ENCODE assay signal across 31 cellular contexts in the genomic region with DNA sequence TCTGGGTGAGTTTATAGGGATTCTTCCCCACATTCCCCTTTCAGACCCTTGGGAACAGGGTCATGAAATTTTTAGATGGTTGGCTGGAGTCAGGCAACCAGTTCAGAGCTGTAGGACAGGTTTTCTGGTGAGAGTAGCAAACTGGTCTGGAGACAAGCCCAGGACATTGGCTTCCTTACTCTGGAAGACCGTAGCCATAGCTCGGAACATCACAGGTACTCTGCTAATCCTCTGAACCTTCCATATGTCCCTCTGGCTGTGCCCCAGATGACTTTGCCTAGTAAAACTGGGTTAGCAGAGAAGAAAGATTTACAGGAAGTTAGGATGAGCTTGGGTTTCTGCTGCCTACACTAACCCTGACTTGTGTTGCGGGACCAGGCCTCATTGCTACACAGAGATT.
"Had no signal": no experiment of that assay in that cellular context is flagged by ENCODE, and none has a peak within 500 bp of the region (broad histone marks: within the 10 kb centered on the region; RNA-seq: fewer than 3 reads in every experiment).

No MANE protein-coding gene starts in this region.

- FAIRE-seq: bronchial epithelial cell, colon had no signal

- H3K36me3 ChIP-seq: ascending aorta, SJCRH30 had no signal

- H3K36me3 Mint-ChIP-seq: activated naive CD4-positive, alpha-beta T cell treated with anti-CD3 and anti-CD28 coated beads, Interleukin-2, amount 50 U/mL, for 24 hours had no signal

- H3K9me3 Mint-ChIP-seq: activated T-cell treated with anti-CD3 and anti-CD28 coated beads, Interleukin-2, amount 50 U/mL, for 24 hours had no signal

- H3K27ac Mint-ChIP-seq: activated CD4-positive, alpha-beta memory T cell treated with anti-CD3 and anti-CD28 coated beads, Interleukin-2, amount 10 ng/mL, durations not matched to agents 7 days and 5 days; activated naive CD4-positive, alpha-beta T cell treated with anti-CD3 and anti-CD28 coated beads, Interleukin-2, amount 50 U/mL, for 24 hours; activated T-cell treated with anti-CD3 and anti-CD28 coated beads, Interleukin-2, amount 50 U/mL, for 24 hours; activated T-helper 1 cell treated with anti-CD3 and anti-CD28 coated beads, Interleukin-12 subunit alpha, Interleukin-12 subunit beta, Interleukin-2, Interleukin-4 antibody, amounts not matched to agents 30 ng/mL and 10 ng/mL and 1 ng/mL, durations not matched to agents 14 hours and 24 hours and 36 hours had no signal

- H3K4me2 ChIP-seq: SK-N-SH had no signal

- H3K9me2 ChIP-seq: SK-N-SH had no signal

- DNase-seq: activated CD4-positive, alpha-beta memory T cell treated with anti-CD3 and anti-CD28 coated beads, Interleukin-2, amount 10 ng/mL, durations not matched to agents 7 days and 5 days; activated CD4-positive, alpha-beta T cell treated with anti-CD3 and anti-CD28 coated beads, Interleukin-2, amount 50 U/mL, for 1 hour; activated CD4-positive, CD25-positive, alpha-beta regulatory T cell; activated CD8-positive, alpha-beta memory T cell treated with anti-CD3 and anti-CD28 coated beads, Interleukin-2, amount 50 U/mL, for 4 hours; activated effector memory CD4-positive, alpha-beta T cell treated with Interleukin-2 at 50 U/mL for 16 hours; activated naive CD4-positive, alpha-beta T cell; activated T-cell treated with anti-CD3 and anti-CD28 coated beads, Interleukin-2, amount 50 U/mL, for 24 hours; body of pancreas; central memory CD4-positive, alpha-beta T cell; Karpas-422; NCI-H1092; NCI-H1417; NCI-H1930; NCI-H2171; NCI-H2227 treated with DMSO at 0.1 percent for 48 hours; NCI-H526; NCI-H774; NK-92 treated with Interleukin-12 subunit alpha and Interleukin-12 subunit beta, amount 100 ng/mL, for 24 hours; OCI-M1; RPMI8226; SJCRH30; SK-N-SH; T-helper 1 cell had no signal

- H3K27me3 ChIP-seq: ascending aorta, body of pancreas, SJCRH30 had no signal

- H3K27me3 Mint-ChIP-seq: activated CD4-positive, alpha-beta memory T cell treated with anti-CD3 and anti-CD28 coated beads, Interleukin-2, amount 10 ng/mL, durations not matched to agents 7 days and 5 days; activated naive CD4-positive, alpha-beta T cell treated with anti-CD3 and anti-CD28 coated beads, Interleukin-2, amount 50 U/mL, for 24 hours; activated T-cell treated with anti-CD3 and anti-CD28 coated beads, Interleukin-2, amount 50 U/mL, for 24 hours had no signal

- H3K4me3 ChIP-seq: ascending aorta, body of pancreas, SJCRH30 had no signal

- H3K27ac ChIP-seq: ascending aorta, body of pancreas, SJCRH30, VCaP had no signal

- H3K9ac ChIP-seq: SK-N-SH had no signal

- H3K4me3 Mint-ChIP-seq: activated CD4-positive, alpha-beta memory T cell treated with anti-CD3 and anti-CD28 coated beads, Interleukin-2, amount 10 ng/mL, durations not matched to agents 7 days and 5 days; activated naive CD4-positive, alpha-beta T cell treated with anti-CD3 and anti-CD28 coated beads, Interleukin-2, amount 50 U/mL, for 24 hours; activated T-cell treated with anti-CD3 and anti-CD28 coated beads, Interleukin-2, amount 50 U/mL, for 24 hours; activated T-helper 1 cell treated with anti-CD3 and anti-CD28 coated beads, Interleukin-12 subunit alpha, Interleukin-12 subunit beta, Interleukin-2, Interleukin-4 antibody, amounts not matched to agents 30 ng/mL and 10 ng/mL and 1 ng/mL, durations not matched to agents 14 hours and 24 hours and 36 hours had no signal

- ATAC-seq: body of pancreas, Panc1, Right ventricle myocardium inferior had no signal

- H3K9me3 ChIP-seq: ascending aorta, body of pancreas, SJCRH30, SK-N-SH had no signal
